8 cellular contexts compared by ENCODE assay signal in genomic region chr17:58344791-58345157, GRCh38. TPM values are rescaled to one million over a fixed set of nuclear protein-coding genes. Genes with fewer than 3 reads are reported as not detected.
DNase-seq lines count a peak whose midpoint lies in the region; ATAC-seq, FAIRE-seq and TF ChIP-seq lines count a peak whose summit lies in the region.

No MANE protein-coding gene starts in this region.

- in situ Hi-C loops in K562 (cut with MboI): no loop called here

- POLR2A ChIA-PET in K562 (lab: Yijun Ruan, JAX): interaction anchor here (0.7 to 10.4 kb wide), 10 partner anchors 9 to 103 kb away, joined by 3 to 257 read pairs (median 6); partner anchors contain the start of genes RNF43 and SUPT4H1

- peaks cover 15% of the 10 kb centered on the region for H3K36me3 ChIP-seq in MM.1S (replicated peaks; ENCODE audit: insufficient read depth, low read length)
- H3K36me3 ChIP-seq in K562 (ENCODE audit: control insufficient read depth, insufficient read depth, low read length): peaks cover 77% of the 10 kb centered on the region
- peaks cover 49 to 58% of the 10 kb centered on the region in 2 donors for H3K36me3 ChIP-seq in stomach smooth muscle (ENCODE audit: control insufficient read depth in 2 of 2, insufficient read depth in 2 of 2, low read length in 2 of 2)
- peaks cover 0 to 67% of the 10 kb centered on the region in 2 donors for H3K36me3 ChIP-seq in gastroesophageal sphincter
- peaks cover 55 to 68% (median 64%) of the 10 kb centered on the region in 4 donors for H3K36me3 ChIP-seq in esophagus muscularis mucosa
- peaks cover 20 to 29% of the 10 kb centered on the region in 2 donors for H3K36me3 ChIP-seq in body of pancreas (replicated peaks in 1 of 2; ENCODE audit: insufficient read depth in 1 of 2, low read depth in 2 of 2)

- H3K9me1 ChIP-seq in K562 (ENCODE audit: control insufficient read depth, insufficient read depth, low read length): no peaks in the 10 kb centered on the region

- no peaks in the 10 kb centered on the region for H3K9me2 ChIP-seq in MM.1S (replicated peaks; ENCODE audit: insufficient read depth, low read length)

- peak overlapping the region; percentile 70 for H3K4me2 ChIP-seq in MM.1S (ENCODE audit: low read depth, low read length)
- H3K4me2 ChIP-seq in K562 (ENCODE audit: insufficient read depth, low read length): no peak overlapping the region

- no peaks in the 10 kb centered on the region for H4K20me1 ChIP-seq in MM.1S (ENCODE audit: insufficient read depth, low read length)
- H4K20me1 ChIP-seq in K562 (replicated peaks; ENCODE audit: control insufficient read depth, insufficient read depth, low read length): no peaks in the 10 kb centered on the region

- H3K4me3 ChIP-seq in MM.1S (ENCODE audit: low read length): peak overlapping the region; percentile 36
- H3K4me3 ChIP-seq in K562: no peak overlapping the region
- no peak overlapping the region for H3K4me3 ChIP-seq in stomach smooth muscle (ENCODE audit: low read length in 2 of 2)
- no peak overlapping the region for H3K4me3 ChIP-seq in gastroesophageal sphincter
- no peak overlapping the region for H3K4me3 ChIP-seq in esophagus muscularis mucosa
- H3K4me3 ChIP-seq in body of pancreas: no peak overlapping the region

- TF ChIP-seq EP300 in K562 (IDR thresholded peaks at IDR 0.05; ENCODE audit: low read length) (no peak), gastroesophageal sphincter (IDR thresholded peaks at IDR 0.05) (no peak), esophagus muscularis mucosa (IDR thresholded peaks at IDR 0.05) (no peak)

- peak; percentile 74 for TF ChIP-seq CTCF in GM10266 (IDR thresholded peaks at IDR 0.05; ENCODE audit: control insufficient read depth, insufficient read depth, low read depth, missing control alignments)
- TF ChIP-seq CTCF in MM.1S (IDR thresholded peaks at IDR 0.05; ENCODE audit: low read length): peak; percentile 71
- peak in 2 of 3 experiments; percentile 30 to 32; a peak in 3 of 6 replicates for TF ChIP-seq CTCF in K562 (IDR thresholded peaks at IDR 0.05 in 2 of 3, conservative IDR thresholded peaks at IDR 0.05 in 1 of 3; ENCODE audit: insufficient read depth in 2 of 3, low read depth in 1 of 3, low read length in 3 of 3)
- no peak for TF ChIP-seq CTCF in gastroesophageal sphincter (IDR thresholded peaks at IDR 0.05)
- TF ChIP-seq CTCF in esophagus muscularis mucosa (IDR thresholded peaks at IDR 0.05): no peak
- TF ChIP-seq CTCF in body of pancreas (IDR thresholded peaks at IDR 0.05): no peak

- H3K27me3 ChIP-seq in MM.1S (replicated peaks; ENCODE audit: insufficient read depth, low read length) (no peaks in the 10 kb centered on the region), K562 (ENCODE audit: control insufficient read depth in 2 of 2, insufficient read depth in 2 of 2, low read length in 2 of 2) (no peaks in the 10 kb centered on the region), stomach smooth muscle (ENCODE audit: control insufficient read depth in 1 of 2, insufficient read depth in 2 of 2, low read length in 2 of 2) (no peaks in the 10 kb centered on the region), gastroesophageal sphincter (no peaks in the 10 kb centered on the region), esophagus muscularis mucosa (no peaks in the 10 kb centered on the region), body of pancreas (no peaks in the 10 kb centered on the region)

- no TSS peak for BruUV-seq in K562 (replicated peaks; lab: Mats Ljungman, UMichigan)

- H3K4me1 ChIP-seq in MM.1S (ENCODE audit: low read length): peaks cover 49% of the 10 kb centered on the region
- peaks cover 9 to 11% of the 10 kb centered on the region in 2 experiments; a peak in 4 of 5 replicates for H3K4me1 ChIP-seq in K562 (replicated peaks in 1 of 2; ENCODE audit: control insufficient read depth in 2 of 2, insufficient read depth in 2 of 2, low read length in 2 of 2)
- peaks cover 14% of the 10 kb centered on the region for H3K4me1 ChIP-seq in stomach smooth muscle (ENCODE audit: control insufficient read depth, insufficient read depth, low read length)
- peaks cover 0 to 20% (median 0%) of the 10 kb centered on the region in 3 donors for H3K4me1 ChIP-seq in gastroesophageal sphincter
- peaks cover 0 to 8% (median 0%) of the 10 kb centered on the region in 4 donors for H3K4me1 ChIP-seq in esophagus muscularis mucosa
- no peaks in the 10 kb centered on the region for H3K4me1 ChIP-seq in body of pancreas

- H3K9me3 ChIP-seq in MM.1S (replicated peaks; ENCODE audit: insufficient read depth, low read length): no peaks in the 10 kb centered on the region
- no peaks in the 10 kb centered on the region for H3K9me3 ChIP-seq in K562 (replicated peaks; ENCODE audit: control insufficient read depth, insufficient read depth, low read depth, low read length)
- H3K9me3 ChIP-seq in stomach smooth muscle (ENCODE audit: control insufficient read depth in 2 of 2, low read length in 2 of 2): no peaks in the 10 kb centered on the region
- H3K9me3 ChIP-seq in gastroesophageal sphincter: no peaks in the 10 kb centered on the region
- H3K9me3 ChIP-seq in esophagus muscularis mucosa: no peaks in the 10 kb centered on the region
- H3K9me3 ChIP-seq in body of pancreas: no peaks in the 10 kb centered on the region

- intact Hi-C loops in K562 (cut with micrococcal nuclease) (no loop called here), esophagus muscularis mucosa (cut with DNase I) (loop anchor here (10.0 kb wide), 1 partner anchor 330 kb away; no protein-coding TSS in a partner anchor), body of pancreas (cut with DNase I) (no loop called here)

- H3K9ac ChIP-seq in MM.1S (ENCODE audit: low read length) (peak overlapping the region; percentile 63), K562 (ENCODE audit: insufficient read depth in 1 of 2, low read depth in 2 of 2, low read length in 2 of 2) (peak overlapping the region in 1 of 2 experiments; percentile 18; a peak in 1 of 4 replicates), stomach smooth muscle (ENCODE audit: low read length in 2 of 2) (no peak overlapping the region)

- ATAC-seq in GM21619 (IDR thresholded peaks at IDR 0.05; ENCODE audit: unreplicated experiment): peak; percentile 38
- peak; percentile 65 for ATAC-seq in K562
- no peak for ATAC-seq in gastroesophageal sphincter
- no peak for ATAC-seq in body of pancreas

- H2AFZ ChIP-seq in MM.1S (ENCODE audit: low read length): no peak overlapping the region
- H2AFZ ChIP-seq in K562 (ENCODE audit: low read depth, low read length): no peak overlapping the region

- WGBS in K562 (ENCODE audit: insufficient coverage, low coverage, missing lambda C conversion rate): 44% methylated on average over 2 of the region's 2 CpGs
- WGBS in gastroesophageal sphincter (ENCODE audit: low coverage in 1 of 2), 2 donors: 55% methylated on average over 2 of the region's 2 CpGs; no CpG with 5 or more reads in 1 of the 2 donors
- WGBS in esophagus muscularis mucosa: 65% methylated on average over 2 of the region's 2 CpGs
- 55 to 63% methylated on average over 2 of the region's 2 CpGs for WGBS in body of pancreas, 2 donors

- CTCF ChIA-PET in K562 (lab: Yijun Ruan, JAX; ENCODE audit: low intra/inter-chr PET ratio): no interaction called here

- no peak for DNase-seq in GM10266 (ENCODE audit: extremely low spot score)
- DNase-seq in MM.1S: peak; percentile 89
- DNase-seq in K562 (ENCODE audit: extremely low read depth in 1 of 4, low spot score in 3 of 4): no peak
- DNase-seq in esophagus muscularis mucosa (ENCODE audit: extremely low spot score): no peak
- DNase-seq in body of pancreas: no peak

- peak in 1 of 2 experiments; percentile 46; a peak in 2 of 4 replicates for TF ChIP-seq RAD21 in K562 (CRISPR knock-in tag; conservative IDR thresholded peaks at IDR 0.05 in 1 of 2, IDR thresholded peaks at IDR 0.05 in 1 of 2)

- peak; percentile 73 for FAIRE-seq in K562 (lab: Jason Lieb, UNC)

- H3K27ac ChIP-seq in MM.1S (ENCODE audit: low read length) (peak overlapping the region; percentile 96), K562 (ENCODE audit: extremely low read depth, low read depth, low read length) (no peak overlapping the region; the same call in 2 of the 3 replicates), stomach smooth muscle (ENCODE audit: low read length) (peak overlapping the region; percentile 41), gastroesophageal sphincter (no peak overlapping the region), esophagus muscularis mucosa (replicated peaks in 1 of 4) (no peak overlapping the region), body of pancreas (peak overlapping the region in 2 of 4 donors; percentile 18 to 61)

- peaks cover 46% of the 10 kb centered on the region for H3F3A ChIP-seq in MM.1S (ENCODE audit: insufficient read depth, low read length)

- H3K79me2 ChIP-seq in MM.1S (ENCODE audit: low read length) (peaks cover 78% of the 10 kb centered on the region), K562 (ENCODE audit: control insufficient read depth, insufficient read depth, low read length) (peaks cover 32% of the 10 kb centered on the region)

- TF ChIP-seq POLR2A in K562 (conservative IDR thresholded peaks at IDR 0.05) (no peak), gastroesophageal sphincter (IDR thresholded peaks at IDR 0.05) (no peak), esophagus muscularis mucosa (IDR thresholded peaks at IDR 0.05; ENCODE audit: low read depth) (no peak), body of pancreas (IDR thresholded peaks at IDR 0.05) (no peak)

RNA-seq across cellular contexts. Expression of gene SUPT4H1, which starts 7.2 kb away (rescaled TPM):
- 26.0 and 31.9 TPM in 2 replicates for total RNA-seq in K562 (2011; cell fraction: chromatin; rRNA removed; ENCODE audit: low replicate concordance)
- 30.7 and 32.8 TPM in 2 replicates for total RNA-seq in K562 (2011; cell fraction: nucleolus; rRNA removed)
- total RNA-seq in K562 (2011; cell fraction: nucleoplasm; rRNA removed): 38.1 and 51.1 TPM in 2 replicates
- total RNA-seq in K562 (2014; rRNA removed) (62.1 and 94.0 TPM in 2 replicates), K562 (2014; rRNA removed; fragmentation: Illumina TruSeq; extraction: Trizol) (102 and 108 TPM in 2 replicates), K562 (2015; rRNA removed; fragmentation: Illumina TruSeq; extraction: Trizol) (90.6 and 94.8 TPM in 2 replicates), K562 (2021) (105 and 111 TPM in 2 replicates), gastroesophageal sphincter (10 to 100 TPM; 40.1 to 55.4 (median 45.1) TPM), esophagus muscularis mucosa (10 to 100 TPM; 35.3 to 59.6 (median 47.0) TPM), body of pancreas (10 to 100 TPM; 10.2 to 24.4 TPM)
- polyA plus RNA-seq in K562 (2011; rRNA removed) (198 and 273 TPM in 2 replicates), K562 (2014; fragmentation: Illumina TruSeq; extraction: Trizol) (116 and 140 TPM in 2 replicates), K562 (2014; fragmentation: Nextera tagmentation; extraction: Ambion mirVana) (100 to 1,000 TPM; 235 to 320 TPM), K562 (2014; rRNA removed) (113 and 117 TPM in 2 replicates)
- polyA plus RNA-seq in K562 (2011; cell fraction: cytosol; rRNA removed): 118 and 163 TPM in 2 replicates
- polyA plus RNA-seq in K562 (2011; cell fraction: nucleus; rRNA removed): 45.3 and 71.9 TPM in 2 replicates
- polyA plus RNA-seq in K562 (2012): 120 and 125 TPM in 2 replicates
- 107 and 135 TPM in 2 replicates for polyA minus RNA-seq in K562 (2011; rRNA and poly(A)+ RNA removed)
- polyA minus RNA-seq in K562 (2011; cell fraction: cytosol; rRNA and poly(A)+ RNA removed): 23.5 and 42.2 TPM in 2 replicates
- polyA minus RNA-seq in K562 (2011; cell fraction: nucleus; rRNA and poly(A)+ RNA removed): 12.4 and 23.0 TPM in 2 replicates

RNA-seq across cellular contexts. Expression of gene TSPOAP1, which starts 16.2 kb away (rescaled TPM):
- 26.2 and 58.3 TPM in 2 replicates for total RNA-seq in K562 (2011; cell fraction: chromatin; rRNA removed; ENCODE audit: low replicate concordance)
- 24.0 and 24.1 TPM in 2 replicates for total RNA-seq in K562 (2011; cell fraction: nucleolus; rRNA removed)
- 18.1 and 18.9 TPM in 2 replicates for total RNA-seq in K562 (2011; cell fraction: nucleoplasm; rRNA removed)
- total RNA-seq in K562 (2014; rRNA removed): 1.0 and 1.8 TPM in 2 replicates
- 0.57 and 0.87 TPM in 2 replicates for total RNA-seq in K562 (2014; rRNA removed; fragmentation: Illumina TruSeq; extraction: Trizol)
- total RNA-seq in K562 (2015; rRNA removed; fragmentation: Illumina TruSeq; extraction: Trizol): 0.94 and 1.2 TPM in 2 replicates
- total RNA-seq in K562 (2021): 1.7 and 3.3 TPM in 2 replicates
- 3.2 and 3.3 TPM in 2 replicates for polyA plus RNA-seq in K562 (2011; rRNA removed)
- 2.4 and 2.6 TPM in 2 replicates for polyA plus RNA-seq in K562 (2011; cell fraction: cytosol; rRNA removed)
- 26.8 and 38.8 TPM in 2 replicates for polyA plus RNA-seq in K562 (2011; cell fraction: nucleus; rRNA removed)
- 3.0 and 5.1 TPM in 2 replicates for polyA plus RNA-seq in K562 (2012)
- polyA plus RNA-seq in K562 (2014; fragmentation: Illumina TruSeq; extraction: Trizol): 1.1 and 1.2 TPM in 2 replicates
- polyA plus RNA-seq in K562 (2014; fragmentation: Nextera tagmentation; extraction: Ambion mirVana): not detected
- 1.6 and 3.9 TPM in 2 replicates for polyA plus RNA-seq in K562 (2014; rRNA removed)
- 1.1 and 1.8 TPM in 2 replicates for polyA minus RNA-seq in K562 (2011; rRNA and poly(A)+ RNA removed)
- polyA minus RNA-seq in K562 (2011; cell fraction: cytosol; rRNA and poly(A)+ RNA removed): 0.76 and 2.1 TPM in 2 replicates
- 4.1 and 6.2 TPM in 2 replicates for polyA minus RNA-seq in K562 (2011; cell fraction: nucleus; rRNA and poly(A)+ RNA removed)
- 10 to 100 TPM in 3 of 4 donors, 1 to 10 TPM in 1; 7.4 to 44.8 (median 23.0) TPM for total RNA-seq in gastroesophageal sphincter
- total RNA-seq in esophagus muscularis mucosa: 10 to 100 TPM in 3 of 4 donors, 1 to 10 TPM in 1; 10.0 to 19.0 (median 16.0) TPM
- 10 to 100 TPM; 21.0 to 22.7 TPM for total RNA-seq in body of pancreas

Comparison
In these comparisons a context has a peak if more than half of its experiments do, and no peak if none do; other contexts are left out.
1. CTCF ChIP-seq: peak in GM10266 (single experiment), MM.1S (single experiment) and K562 (2 of 3); none in gastroesophageal sphincter (0 of 4), esophagus muscularis mucosa (0 of 3) and body of pancreas (0 of 7).
2. ATAC-seq: peak in GM21619 (single experiment) and K562 (single experiment); none in gastroesophageal sphincter (single experiment) and body of pancreas (single experiment).
3. H3K27ac ChIP-seq: peak in MM.1S (single experiment) and stomach smooth muscle (single experiment); none in K562 (single experiment), gastroesophageal sphincter (0 of 4) and esophagus muscularis mucosa (0 of 4).